Comparison of ENCODE assay signal across 17 cellular contexts in the genomic region with DNA sequence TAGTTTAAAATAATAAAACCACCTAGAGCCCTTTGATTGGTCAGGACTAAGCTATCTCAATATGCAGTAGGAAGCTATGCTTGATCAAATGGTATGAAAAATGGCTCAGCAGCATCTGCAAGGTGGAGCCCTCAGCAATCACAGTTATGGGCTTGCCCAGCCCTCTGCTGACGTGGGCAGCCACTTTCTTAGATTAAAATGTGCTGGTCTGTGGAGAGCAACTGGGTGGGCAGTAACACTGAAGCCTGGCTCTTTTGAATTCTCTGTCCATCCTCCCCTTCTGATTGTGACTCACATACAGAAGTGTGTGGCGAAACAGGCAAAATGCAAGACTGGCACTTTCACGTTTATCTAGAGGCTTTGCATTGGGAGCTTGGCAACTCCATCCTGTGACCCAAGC.
DNase-seq lines count a peak whose midpoint lies in the region; ATAC-seq and TF ChIP-seq lines count a peak whose summit lies in the region.
"Had no signal": no experiment of that assay in that cellular context is flagged by ENCODE, and none has a peak within 500 bp of the region (broad histone marks: within the 10 kb centered on the region; RNA-seq: fewer than 3 reads in every experiment).

No MANE protein-coding gene starts in this region.

- ATAC-seq in activated CD4-positive, CD25-positive, alpha-beta regulatory T cell treated with anti-CD3 and anti-CD28 coated beads, Interleukin-2, amount 50 U/mL, for 24 hours: no peak
- ATAC-seq: GM23338, HCT116 had no signal

- TF ChIP-seq CTCF in HFFc6 (IDR thresholded peaks at IDR 0.05): no peak

- no peaks in the 10 kb centered on the region; the same call in 1 of the 2 replicates for H3K27me3 Mint-ChIP-seq in HFFc6 (ENCODE audit: insufficient read depth)

- no peak overlapping the region for H3K27ac Mint-ChIP-seq in HFFc6
- H3K27ac Mint-ChIP-seq: CD4-positive, alpha-beta memory T cell; GM23338; H9 had no signal

- H3K4me1 Mint-ChIP-seq in HFFc6 (ENCODE audit: low read depth): no peaks in the 10 kb centered on the region
- H3K4me1 Mint-ChIP-seq: GM23338, H9 had no signal

- H3K9me3 Mint-ChIP-seq in HFFc6: peaks cover 27% of the 10 kb centered on the region

- H3K4me3 ChIP-seq in Jurkat, Clone E6-1 (ENCODE audit: low read length): no peak overlapping the region
- H3K4me3 ChIP-seq: GM23338 had no signal

- DNase-seq in A172 (ENCODE audit: low spot score) (peak; percentile 11), inferior parietal cortex (ENCODE audit: extremely low spot score) (peak; percentile 11), superior temporal gyrus (ENCODE audit: extremely low spot score) (peak; percentile 36), NCI-H748 treated with DMSO at 0.1 percent for 48 hours (lab: John Stamatoyannopoulos, UW) (no peak), HFFc6 (no peak)
- DNase-seq in Jurkat, Clone E6-1 (ENCODE audit: low read depth, low spot score): peak; percentile 2
- DNase-seq: C1 segment of cervical spinal cord; Calu3; CD4-positive, alpha-beta memory T cell; COR-L47; DMS53; DMS79 treated with DMSO at 0.1 percent for 48 hours; GF-D8; H9 had no signal

- no peak overlapping the region for H3K4me3 Mint-ChIP-seq in HFFc6
- H3K4me3 Mint-ChIP-seq: CD4-positive, alpha-beta memory T cell; GM23338; H9 had no signal

- H3K36me3 Mint-ChIP-seq in HFFc6 (ENCODE audit: low read depth): peaks cover 4% of the 10 kb centered on the region; the same call in 1 of the 2 replicates

Comparison
In these comparisons a context has a peak if more than half of its experiments do, and no peak if none do; other contexts are left out.
1. DNase-seq: peak in A172 (single experiment), Jurkat, Clone E6-1 (single experiment), inferior parietal cortex (single experiment) and superior temporal gyrus (single experiment); none in NCI-H748 treated with DMSO at 0.1 percent for 48 hours (single experiment) and HFFc6 (single experiment).